21 cellular contexts compared by ENCODE assay signal in the genomic region with DNA sequence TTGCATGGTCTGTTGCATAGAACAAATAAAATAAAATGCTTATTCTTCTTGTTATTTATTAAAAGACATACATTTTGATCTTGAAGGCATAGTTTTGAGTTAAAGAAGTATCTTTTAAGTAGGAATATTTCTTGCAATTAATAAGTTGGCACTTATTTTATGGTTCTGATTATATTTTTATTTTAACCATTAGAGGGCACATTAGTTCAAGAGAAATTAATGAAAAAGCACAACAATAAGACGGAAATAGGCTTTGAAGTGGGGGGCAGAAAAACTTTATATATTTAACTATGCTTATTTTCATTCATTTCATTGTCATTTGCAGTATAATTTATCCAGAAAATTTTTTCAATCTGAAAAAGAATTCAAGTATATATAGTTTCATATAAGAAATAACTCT. TPM values are rescaled to one million over a fixed set of nuclear protein-coding genes. Genes with fewer than 3 reads are reported as not detected.
DNase-seq lines count a peak whose midpoint lies in the region; ATAC-seq and TF ChIP-seq lines count a peak whose summit lies in the region.
"Had no signal": no experiment of that assay in that cellular context is flagged by ENCODE, and none has a peak within 500 bp of the region (broad histone marks: within the 10 kb centered on the region; RNA-seq: fewer than 3 reads in every experiment).

No MANE protein-coding gene starts in this region.

- H3K9ac ChIP-seq in H9 (ENCODE audit: extremely low read depth, insufficient read length, low read length) = no peak overlapping the region
- H3K9ac ChIP-seq in OCI-LY3 (ENCODE audit: low read length) = no peak overlapping the region

- H3K9me3 ChIP-seq in H9 (ENCODE audit: control insufficient read depth, low read depth, low read length) = no peaks in the 10 kb centered on the region
- no peaks in the 10 kb centered on the region for H3K9me3 ChIP-seq in OCI-LY3 (ENCODE audit: insufficient read depth, low read length)
- H3K9me3 ChIP-seq: HAP-1 had no signal

- H4K20me1 ChIP-seq in H9 (ENCODE audit: control insufficient read depth, insufficient read depth, insufficient read length) (no peaks in the 10 kb centered on the region), OCI-LY3 (ENCODE audit: insufficient read depth, low read length) (no peaks in the 10 kb centered on the region)

- H3K4me3 ChIP-seq in OCI-LY3 (ENCODE audit: low read length) (no peak overlapping the region), coronary artery (no peak overlapping the region)
- H3K4me3 ChIP-seq: HAP-1, SK-N-MC had no signal

- H4K91ac ChIP-seq in H9 (ENCODE audit: insufficient read length, low read depth, low read length) = no peak overlapping the region

- H3K23me2 ChIP-seq in H9 (ENCODE audit: insufficient read length, low read depth, low read length, poor library complexity, severe bottlenecking) = no peaks in the 10 kb centered on the region

- H2AFZ ChIP-seq in H9 (ENCODE audit: low read length) = no peak overlapping the region
- H2AFZ ChIP-seq in OCI-LY3 (ENCODE audit: low read depth, low read length) = no peak overlapping the region

- H3K27me3 Mint-ChIP-seq in H9 (ENCODE audit: low read depth) = no peaks in the 10 kb centered on the region

- H3K4me1 ChIP-seq in H9 (ENCODE audit: insufficient read depth, low read length) (no peaks in the 10 kb centered on the region), OCI-LY3 (ENCODE audit: low read length) (no peaks in the 10 kb centered on the region)
- H3K4me1 ChIP-seq: HAP-1 had no signal

- H2BK15ac ChIP-seq in H9 (ENCODE audit: low read depth, low read length) = no peak overlapping the region

- H2BK20ac ChIP-seq in H9 (ENCODE audit: low read depth, low read length, poor library complexity, severe bottlenecking) = no peak overlapping the region

- no peak overlapping the region for H3K56ac ChIP-seq in H9 (ENCODE audit: insufficient read length, low read depth, low read length)

- no peak overlapping the region for H2BK12ac ChIP-seq in H9 (ENCODE audit: insufficient read length, low read depth, low read length)

- no peak overlapping the region for H3K4ac ChIP-seq in H9 (ENCODE audit: low read depth, low read length)

- H3K4me2 ChIP-seq in H9 (ENCODE audit: insufficient read depth, insufficient read length, low read length) (no peak overlapping the region), OCI-LY3 (ENCODE audit: low read length) (no peak overlapping the region)

- H3K79me2 ChIP-seq in H9 (ENCODE audit: insufficient read depth, low read length) = no peaks in the 10 kb centered on the region
- H3K79me2 ChIP-seq in OCI-LY3 (ENCODE audit: low read length) = no peaks in the 10 kb centered on the region

- no peak overlapping the region for H3K18ac ChIP-seq in H9 (ENCODE audit: insufficient read length, low read depth, low read length)

- no peak for ATAC-seq in HG03175 (IDR thresholded peaks at IDR 0.05; ENCODE audit: unreplicated experiment)
- ATAC-seq: Panc1 had no signal

- peak; percentile 23 for TF ChIP-seq CTCF in 22Rv1 (IDR thresholded peaks at IDR 0.05)
- TF ChIP-seq CTCF in H9 (conservative IDR thresholded peaks at IDR 0.05) = 0 out of 3 replicates have a peak, but pooled peaks have one; percentile 24
- peak; percentile 37 for TF ChIP-seq CTCF in OCI-LY3 (IDR thresholded peaks at IDR 0.05; ENCODE audit: low read depth, low read length)
- TF ChIP-seq CTCF in coronary artery (IDR thresholded peaks at IDR 0.05) = no peak

- H4K5ac ChIP-seq in H9 (ENCODE audit: insufficient read length, low read depth, low read length) = no peak overlapping the region

- H2AK5ac ChIP-seq in H9 (ENCODE audit: insufficient read length, low read length) = no peak overlapping the region

- H2BK5ac ChIP-seq in H9 (ENCODE audit: insufficient read length, low read length) = no peak overlapping the region

- no peaks in the 10 kb centered on the region; a peak in 3 of 5 replicates for H3K9me3 Mint-ChIP-seq in H9

- H3K27me3 ChIP-seq in H9 (ENCODE audit: insufficient read depth, low read length) (no peaks in the 10 kb centered on the region), OCI-LY3 (ENCODE audit: low read depth, low read length) (no peaks in the 10 kb centered on the region)

- no peak overlapping the region for H3K27ac ChIP-seq in 22Rv1
- no peak overlapping the region for H3K27ac ChIP-seq in H9 (ENCODE audit: insufficient read length, low read depth, low read length)
- H3K27ac ChIP-seq in OCI-LY3 (ENCODE audit: low read length) = no peak overlapping the region
- no peak overlapping the region for H3K27ac ChIP-seq in coronary artery
- H3K27ac ChIP-seq: SK-N-MC had no signal

- no peak overlapping the region for H3K23ac ChIP-seq in H9 (ENCODE audit: insufficient read length, low read depth, low read length)

- no peak overlapping the region for H2BK120ac ChIP-seq in H9 (ENCODE audit: low read depth, low read length, poor library complexity, severe bottlenecking)

- H3K14ac ChIP-seq in H9 (ENCODE audit: insufficient read depth, low read length) = no peak overlapping the region

- peaks cover 0 to 2% of the 10 kb centered on the region in 2 experiments; a peak in 1 of 4 replicates for H3K4me1 Mint-ChIP-seq in H9

- no peak overlapping the region for H4K8ac ChIP-seq in H9 (replicated peaks; ENCODE audit: insufficient read length, low read depth, low read length)

- no peak overlapping the region for H3K27ac Mint-ChIP-seq in H9

- no peaks in the 10 kb centered on the region for H3K36me3 ChIP-seq in OCI-LY3 (replicated peaks; ENCODE audit: low read depth, low read length)
- H3K36me3 ChIP-seq: HAP-1 had no signal

- no peak overlapping the region for H3K4me3 Mint-ChIP-seq in H9

- DNase-seq in H9 = no peak
- DNase-seq in dedifferentiated amniotic fluid mesenchymal stem cell (ENCODE audit: extremely low spot score) = peak; percentile 11
- no peak for DNase-seq in coronary artery (ENCODE audit: low spot score)
- DNase-seq in GDM1 (lab: John Stamatoyannopoulos, UW) = no peak
- no peak for DNase-seq in activated naive CD4-positive, alpha-beta T cell treated with anti-CD3 and anti-CD28 coated beads, Interleukin-2, amount 50 U/mL, for 16 hours
- DNase-seq: C1 segment of cervical spinal cord, DMS 273 treated with DMSO at 0.1 percent for 48 hours, EL, KBM-7, NCI-H1092 treated with DMSO at 0.1 percent for 48 hours, NCI-H187, NCI-H2171, NCI-H446, Right ventricle myocardium superior, T-helper 1 cell had no signal

- no CpG with 5 or more reads among the region's 1 CpG for WGBS in H9 (ENCODE audit: extremely low coverage, insufficient read length, low lambda C conversion rate)

- no peaks in the 10 kb centered on the region for H3K79me1 ChIP-seq in H9 (ENCODE audit: insufficient read depth, low read depth, low read length, poor library complexity, severe bottlenecking)

- H3T11ph ChIP-seq in H9 (ENCODE audit: low read length) = no peak overlapping the region

- no peaks in the 10 kb centered on the region; a peak in 1 of 7 replicates for H3K36me3 Mint-ChIP-seq in H9 (ENCODE audit: insufficient read depth in 1 of 3, low read depth in 3 of 3)

RNA-seq across cellular contexts. Expression of gene MAP3K7, which starts 44.2 kb away (rescaled TPM):
- total RNA-seq in H9 (2021) = 29.2 and 31.3 TPM in 2 replicates
